28 cellular contexts compared by ENCODE assay signal in the genomic region with DNA sequence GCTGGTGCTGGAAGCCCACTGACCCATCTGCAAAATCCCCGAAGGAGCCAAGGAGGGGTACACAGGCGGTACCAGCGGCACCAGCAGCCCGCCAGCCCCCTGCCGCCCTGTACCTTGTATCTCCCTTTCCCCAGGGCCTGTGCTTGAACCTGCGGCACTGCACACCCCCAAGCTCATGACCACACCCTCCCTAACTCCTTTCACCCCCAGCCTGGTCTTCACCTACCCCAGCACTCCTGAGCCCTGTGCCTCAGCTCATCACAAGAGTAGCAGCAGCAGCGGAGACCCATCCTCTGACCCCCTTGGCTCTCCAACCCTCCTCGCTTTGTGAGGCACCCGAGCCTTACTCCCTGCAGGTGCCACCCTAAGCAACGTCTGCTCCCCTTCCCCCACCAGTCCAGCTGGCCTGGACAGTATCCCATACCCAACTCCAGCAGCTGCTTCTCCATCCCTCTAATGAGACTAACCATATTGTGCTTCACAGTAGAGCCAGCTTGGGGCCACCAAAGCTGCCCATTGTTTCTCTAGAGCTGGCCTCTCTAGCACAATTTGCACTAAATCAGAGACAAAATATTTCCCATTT.
"Had no signal": no experiment of that assay in that cellular context is flagged by ENCODE, and none has a peak within 500 bp of the region (broad histone marks: within the 10 kb centered on the region; RNA-seq: fewer than 3 reads in every experiment).

No MANE protein-coding gene starts in this region.

- H3K4me3 ChIP-seq: adrenal gland, body of pancreas, coronary artery, dorsolateral prefrontal cortex, heart left ventricle, lung, mucosa of descending colon, testis, transverse colon had no signal

- H3K27me3 Mint-ChIP-seq: activated B cell treated with CpG ODN at 0.5 μM for 24 hours; activated CD4-positive, alpha-beta T cell treated with anti-CD3 and anti-CD28 coated beads for 36 hours; T-cell had no signal

- H3K27me3 ChIP-seq: adrenal gland, body of pancreas, dorsolateral prefrontal cortex, heart left ventricle, testis, transverse colon had no signal

- H3K4me1 Mint-ChIP-seq: activated B cell treated with CpG ODN at 0.5 μM for 24 hours; activated CD4-positive, alpha-beta T cell treated with anti-CD3 and anti-CD28 coated beads for 36 hours; immature natural killer cell; T-cell had no signal

- ATAC-seq: activated CD4-positive, alpha-beta T cell treated with anti-CD3 and anti-CD28 coated beads for 36 hours; activated CD8-positive, alpha-beta T cell treated with anti-CD3 and anti-CD28 coated beads, Interleukin-2, amount 10 ng/mL, durations not matched to agents 7 days and 5 days; activated naive CD4-positive, alpha-beta T cell treated with anti-CD3 and anti-CD28 coated beads, Interleukin-2, amount 50 U/mL, for 72 hours; activated T-cell treated with anti-CD3 and anti-CD28 coated beads, Interleukin-2, amount 50 U/mL, for 72 hours; body of pancreas; mucosa of descending colon; T-cell had no signal

- H3K9me3 ChIP-seq: adrenal gland, body of pancreas, mucosa of descending colon, testis, transverse colon had no signal

- H3K27ac Mint-ChIP-seq: activated B cell treated with CpG ODN at 0.5 μM for 24 hours; activated CD4-positive, alpha-beta T cell treated with anti-CD3 and anti-CD28 coated beads for 36 hours; activated CD8-positive, alpha-beta T cell treated with anti-CD3 and anti-CD28 coated beads, Interleukin-2, amount 10 ng/mL, durations not matched to agents 7 days and 5 days; activated naive CD4-positive, alpha-beta T cell treated with anti-CD3 and anti-CD28 coated beads, Interleukin-2, amount 50 U/mL, for 72 hours; activated T-cell treated with anti-CD3 and anti-CD28 coated beads, Interleukin-2, amount 50 U/mL, for 72 hours; immature natural killer cell; nephron; T-cell; T-helper 2 cell treated with Interferon-gamma antibody and Interleukin-4, amounts not matched to agents 5 μg/mL and 100 μg/mL, for 36 hours had no signal

- H3K4me3 Mint-ChIP-seq: activated B cell treated with CpG ODN at 0.5 μM for 24 hours; activated CD4-positive, alpha-beta T cell treated with anti-CD3 and anti-CD28 coated beads for 36 hours; activated CD8-positive, alpha-beta T cell treated with anti-CD3 and anti-CD28 coated beads, Interleukin-2, amount 10 ng/mL, durations not matched to agents 7 days and 5 days; activated T-cell treated with anti-CD3 and anti-CD28 coated beads, Interleukin-2, amount 50 U/mL, for 72 hours; immature natural killer cell; nephron; T-cell; T-helper 2 cell treated with Interferon-gamma antibody and Interleukin-4, amounts not matched to agents 5 μg/mL and 100 μg/mL, for 36 hours had no signal

- H3K4me1 ChIP-seq: adrenal gland, testis, transverse colon had no signal

- H3K36me3 ChIP-seq: adrenal gland, transverse colon had no signal

- DNase-seq: activated B cell treated with CpG ODN at 0.5 μM for 24 hours; activated CD4-positive, alpha-beta T cell treated with anti-CD3 and anti-CD28 coated beads for 36 hours; activated CD8-positive, alpha-beta T cell treated with anti-CD3 and anti-CD28 coated beads, Interleukin-2, amount 10 ng/mL, durations not matched to agents 7 days and 5 days; activated naive CD4-positive, alpha-beta T cell; activated T-cell treated with anti-CD3 and anti-CD28 coated beads for 4 hours; activated T-cell treated with anti-CD3 and anti-CD28 coated beads, Interleukin-2, amount 50 U/mL, for 72 hours; adrenal gland; aorta; body of pancreas; cerebellar nuclear complex; effector memory CD4-positive, alpha-beta T cell; erythroblast; immature natural killer cell; kidney; mucosa of descending colon; stimulated activated CD4-positive, alpha-beta T cell treated with anti-CD3 and anti-CD28 coated beads, Interleukin-15, amount 100 ng/mL, for 24 hours; stimulated activated CD4-positive, alpha-beta T cell treated with anti-CD3 and anti-CD28 coated beads, Interleukin-2, amount 100 ng/mL, for 24 hours; stimulated activated naive CD4-positive, alpha-beta T cell; T-cell; testis; transverse colon had no signal

- H3K27ac ChIP-seq: adrenal gland, body of pancreas, coronary artery, testis, transverse colon had no signal

- H3K9me3 Mint-ChIP-seq: activated naive CD4-positive, alpha-beta T cell treated with anti-CD3 and anti-CD28 coated beads, Interleukin-2, amount 50 U/mL, for 72 hours; T-helper 2 cell treated with Interferon-gamma antibody and Interleukin-4, amounts not matched to agents 5 μg/mL and 100 μg/mL, for 36 hours had no signal
